In genomic region chrX:19303216-19303880, GRCh38 we compare ENCODE assay signal across 17 cellular contexts. TPM values are rescaled to one million over a fixed set of nuclear protein-coding genes. Genes with fewer than 3 reads are reported as not detected.
DNase-seq lines count a peak whose midpoint lies in the region; ATAC-seq, FAIRE-seq and TF ChIP-seq lines count a peak whose summit lies in the region.
"Had no signal": no experiment of that assay in that cellular context is flagged by ENCODE, and none has a peak within 500 bp of the region (broad histone marks: within the 10 kb centered on the region; RNA-seq: fewer than 3 reads in every experiment).

No MANE protein-coding gene starts in this region.

- H3K79me2 ChIP-seq in keratinocyte (ENCODE audit: control insufficient read depth, insufficient read depth, low read length), result no peaks in the 10 kb centered on the region

- no peaks in the 10 kb centered on the region for H3K4me1 Mint-ChIP-seq in natural killer cell treated with Interleukin-12 subunit alpha and Interleukin-12 subunit beta and Interleukin-15 and Interleukin-18, amount 100 ng/mL, for 72 hours (ENCODE audit: low read depth in 2 of 2)
- H3K4me1 Mint-ChIP-seq: brain had no signal

- peaks cover 0 to 13% of the 10 kb centered on the region in 2 donors for H3K27me3 Mint-ChIP-seq in natural killer cell treated with Interleukin-12 subunit alpha and Interleukin-12 subunit beta and Interleukin-15 and Interleukin-18, amount 100 ng/mL, for 72 hours

- H3K36me3 ChIP-seq in A673 (ENCODE audit: insufficient read depth, low read length, poor library complexity, severe bottlenecking) (no peaks in the 10 kb centered on the region), bronchial epithelial cell (ENCODE audit: control insufficient read depth, insufficient read depth, low read length) (no peaks in the 10 kb centered on the region), keratinocyte (ENCODE audit: control insufficient read depth in 2 of 2, extremely low read depth in 1 of 2, insufficient read depth in 2 of 2, low read length in 2 of 2) (no peaks in the 10 kb centered on the region)
- H3K36me3 ChIP-seq: esophagus squamous epithelium had no signal

- H3K9me3 ChIP-seq in A673 (ENCODE audit: low read depth, low read length, poor library complexity, severe bottlenecking) (no peaks in the 10 kb centered on the region), keratinocyte (ENCODE audit: control insufficient read depth, low read depth, low read length) (no peaks in the 10 kb centered on the region)
- H3K9me3 ChIP-seq: esophagus squamous epithelium had no signal

- FAIRE-seq in H54 (lab: Jason Lieb, UNC), result no peak
- FAIRE-seq in bronchial epithelial cell (lab: Jason Lieb, UNC), result no peak
- no peak for FAIRE-seq in keratinocyte (lab: Jason Lieb, UNC)
- FAIRE-seq: RCC 7860, TTC549 had no signal

- intact Hi-C loops in A673 (cut with micrococcal nuclease; ENCODE audit: unreplicated experiment), result no loop called here

- no peak for ATAC-seq in natural killer cell treated with Interleukin-12 subunit alpha and Interleukin-12 subunit beta and Interleukin-15 and Interleukin-18, amount 100 ng/mL, for 72 hours

- H3K4me1 ChIP-seq in A673 (ENCODE audit: insufficient read depth, low read length, poor library complexity, severe bottlenecking) (no peaks in the 10 kb centered on the region), keratinocyte (ENCODE audit: control insufficient read depth, extremely low read depth, insufficient read depth, low read length) (no peaks in the 10 kb centered on the region)
- H3K4me1 ChIP-seq: esophagus squamous epithelium had no signal

- CTCF ChIA-PET in A673 (lab: Charles Lee), result no interaction called here

- H4K20me1 ChIP-seq in keratinocyte (ENCODE audit: control insufficient read depth, extremely low read depth, insufficient read depth, low read length), result no peaks in the 10 kb centered on the region

- peak overlapping the region; percentile 8 for H3K4me2 ChIP-seq in keratinocyte (ENCODE audit: control insufficient read depth, extremely low read depth, insufficient read depth, low read depth, low read length)

- POLR2A ChIA-PET in A673 (lab: Charles Lee; ENCODE audit: low non-redundant PET), result no interaction called here

- TF ChIP-seq CTCF in A673 (conservative IDR thresholded peaks at IDR 0.05; ENCODE audit: low read depth, low read length) (no peak), bronchial epithelial cell (IDR thresholded peaks at IDR 0.05; ENCODE audit: insufficient read depth, low read length, severe bottlenecking) (no peak), keratinocyte (optimal IDR thresholded peaks at IDR 0.05 in 1 of 3, IDR thresholded peaks at IDR 0.05 in 1 of 3, conservative IDR thresholded peaks at IDR 0.05 in 1 of 3; ENCODE audit: extremely low read depth in 1 of 3, insufficient read depth in 2 of 3, low read length in 3 of 3) (no peak)

- H2AFZ ChIP-seq in keratinocyte (ENCODE audit: control insufficient read depth, low read length), result no peak overlapping the region

- H3K9me3 Mint-ChIP-seq in natural killer cell treated with Interleukin-12 subunit alpha and Interleukin-12 subunit beta and Interleukin-15 and Interleukin-18, amount 100 ng/mL, for 72 hours, result no peaks in the 10 kb centered on the region
- H3K9me3 Mint-ChIP-seq: brain had no signal

- DNase-seq in A673 (ENCODE audit: low spot score) (peak; percentile 59), H54 (ENCODE audit: insufficient read length, low spot score) (peak; percentile 0), bronchial epithelial cell (ENCODE audit: low read depth) (peak; percentile 10), keratinocyte (ENCODE audit: low read depth, low spot score) (peak; percentile 9), NCI-H1105 (lab: John Stamatoyannopoulos, UW) (no peak), activated T-cell treated with anti-CD3 and anti-CD28 coated beads for 4 hours (no peak)
- no peak for DNase-seq in stimulated activated CD8-positive, alpha-beta memory T cell treated with anti-CD3 and anti-CD28 coated beads, Interleukin-4, amount 100 ng/mL, for 48 hours
- DNase-seq in natural killer cell treated with Interleukin-12 subunit alpha and Interleukin-12 subunit beta and Interleukin-15 and Interleukin-18, amount 100 ng/mL, for 72 hours (ENCODE audit: low spot score), result no peak
- DNase-seq: esophagus squamous epithelium; H7; NCI-H2227 treated with DMSO at 0.1 percent for 48 hours; stimulated activated CD4-positive, alpha-beta T cell treated with anti-CD3 and anti-CD28 coated beads, Interleukin-4, amount 100 ng/mL, for 4 hours; substantia nigra had no signal

- TF ChIP-seq POLR2A in H54 (IDR thresholded peaks at IDR 0.05; ENCODE audit: low read depth, low read length), result no peak

- H3K27ac ChIP-seq in A673 (ENCODE audit: low read depth, low read length, poor library complexity, severe bottlenecking) (no peak overlapping the region), keratinocyte (ENCODE audit: control insufficient read depth, insufficient read depth, low read length) (no peak overlapping the region)
- H3K27ac ChIP-seq: C4-2B, esophagus squamous epithelium had no signal

- H3K27me3 ChIP-seq in A673 (replicated peaks; ENCODE audit: insufficient read depth, low read depth, low read length, poor library complexity), result no peaks in the 10 kb centered on the region
- H3K27me3 ChIP-seq in bronchial epithelial cell (ENCODE audit: control insufficient read depth, insufficient read depth, low read length), result no peaks in the 10 kb centered on the region
- H3K27me3 ChIP-seq in keratinocyte (ENCODE audit: control insufficient read depth, extremely low read depth, insufficient read depth, low read length), result no peaks in the 10 kb centered on the region
- H3K27me3 ChIP-seq: esophagus squamous epithelium had no signal

- BruUV-seq in A673 (replicated peaks; lab: Mats Ljungman, UMichigan), result no TSS peak

- H3K4me3 Mint-ChIP-seq in natural killer cell treated with Interleukin-12 subunit alpha and Interleukin-12 subunit beta and Interleukin-15 and Interleukin-18, amount 100 ng/mL, for 72 hours, result no peak overlapping the region
- H3K4me3 Mint-ChIP-seq: brain had no signal

- H3K4me3 ChIP-seq in A673 (ENCODE audit: low read depth, low read length, poor library complexity, severe bottlenecking) (no peak overlapping the region), bronchial epithelial cell (ENCODE audit: low read depth, low read length) (no peak overlapping the region), keratinocyte (ENCODE audit: control insufficient read depth in 2 of 3, extremely low read depth in 1 of 3, insufficient read depth in 2 of 3, low read depth in 1 of 3, low read length in 3 of 3) (no peak overlapping the region)
- H3K4me3 ChIP-seq: esophagus squamous epithelium had no signal

- H3K9me1 ChIP-seq in keratinocyte (ENCODE audit: control insufficient read depth, extremely low read depth, insufficient read depth, low read length), result no peaks in the 10 kb centered on the region

- no peaks in the 10 kb centered on the region for H3K36me3 Mint-ChIP-seq in natural killer cell treated with Interleukin-12 subunit alpha and Interleukin-12 subunit beta and Interleukin-15 and Interleukin-18, amount 100 ng/mL, for 72 hours
- H3K36me3 Mint-ChIP-seq: brain had no signal

- H3K9ac ChIP-seq in keratinocyte (ENCODE audit: control insufficient read depth, extremely low read depth, insufficient read depth, low read length), result no peak overlapping the region

- dilution Hi-C loops in keratinocyte (cut with MboI; ENCODE audit: extremely low pct_ligation_motif_present, low sequenced_read_pairs), result no loop called here

- H3K27ac Mint-ChIP-seq in natural killer cell treated with Interleukin-12 subunit alpha and Interleukin-12 subunit beta and Interleukin-15 and Interleukin-18, amount 100 ng/mL, for 72 hours, result no peak overlapping the region
- H3K27ac Mint-ChIP-seq: brain had no signal

RNA-seq across cellular contexts. Expression of gene PDHA1, which starts 40.4 kb away (rescaled TPM):
- total RNA-seq in A673 (2021) (350 and 367 TPM in 2 replicates), bronchial epithelial cell (87.9 and 182 TPM in 2 replicates)
- polyA plus RNA-seq in keratinocyte, result 163 to 236 TPM (median 202 TPM) in 3 replicates
- 51.7 TPM for polyA plus RNA-seq in keratinocyte (2011; ENCODE audit: low read depth)
- 133 and 143 TPM in 2 replicates for polyA plus RNA-seq in keratinocyte (2011; cell fraction: cytosol; rRNA removed)
- 208 and 267 TPM in 2 replicates for polyA plus RNA-seq in keratinocyte (2011; cell fraction: nucleus; rRNA removed)
- 96.0 and 146 TPM in 2 replicates for polyA plus RNA-seq in keratinocyte (2012; ENCODE audit: low replicate concordance)
- polyA minus RNA-seq in keratinocyte, result 70.1 to 113 TPM (median 72.9 TPM) in 3 replicates
- 66.6 TPM for polyA minus RNA-seq in keratinocyte (2011; cell fraction: cytosol; rRNA and poly(A)+ RNA removed)
- polyA minus RNA-seq in keratinocyte (2011; cell fraction: nucleus; rRNA and poly(A)+ RNA removed), result 38.6 and 54.1 TPM in 2 replicates
- 100 to 1,000 TPM; 141 to 201 TPM for total RNA-seq in natural killer cell treated with Interleukin-12 subunit alpha and Interleukin-12 subunit beta and Interleukin-15 and Interleukin-18, amount 100 ng/mL, for 72 hours

Comparison
In these comparisons a context has a peak if more than half of its experiments do, and no peak if none do; other contexts are left out.
1. DNase-seq: peak in A673 (single experiment), H54 (single experiment), bronchial epithelial cell (single experiment) and keratinocyte (single experiment); none in stimulated activated CD8-positive, alpha-beta memory T cell treated with anti-CD3 and anti-CD28 coated beads, Interleukin-4, amount 100 ng/mL, for 48 hours (single experiment), natural killer cell treated with Interleukin-12 subunit alpha and Interleukin-12 subunit beta and Interleukin-15 and Interleukin-18, amount 100 ng/mL, for 72 hours (single experiment), NCI-H1105 (single experiment) and activated T-cell treated with anti-CD3 and anti-CD28 coated beads for 4 hours (single experiment).